In genomic region chr3:8970971-8971589, GRCh38 we compare ENCODE assay signal across 8 cellular contexts. TPM values are rescaled to one million over a fixed set of nuclear protein-coding genes. Genes with fewer than 3 reads are reported as not detected.
DNase-seq lines count a peak whose midpoint lies in the region; ATAC-seq and TF ChIP-seq lines count a peak whose summit lies in the region.

No MANE protein-coding gene starts in this region.

- CTCF ChIA-PET in IMR-90 (lab: Yijun Ruan, JAX) = no interaction called here
- CTCF ChIA-PET in activated naive CD4-positive, alpha-beta T cell treated with anti-CD3 and anti-CD28 coated beads, Interleukin-2, amount 10 ng/mL, durations not matched to agents 7 days and 5 days (lab: Charles Lee) = interaction anchor here (0.8 to 14.8 kb wide), 9 partner anchors 10 to 337 kb away, joined by 3 to 136 read pairs (median 4); partner anchors contain the start of gene SRGAP3

- no peak overlapping the region for H3K4ac ChIP-seq in IMR-90 (ENCODE audit: low read depth, low read length)

- H3K9me3 ChIP-seq in IMR-90 (ENCODE audit: control insufficient read depth, insufficient read depth, low read length) = no peaks in the 10 kb centered on the region

- ATAC-seq in IMR-90 (ENCODE audit: low read depth) = peak; percentile 94
- ATAC-seq in HG03460 (IDR thresholded peaks at IDR 0.05; ENCODE audit: unreplicated experiment) = no peak

- H3K79me1 ChIP-seq in IMR-90 (ENCODE audit: low read depth in 1 of 2, low read length in 2 of 2) = no peaks in the 10 kb centered on the region

- H3K27me3 Mint-ChIP-seq in activated naive CD4-positive, alpha-beta T cell treated with anti-CD3 and anti-CD28 coated beads, Interleukin-2, amount 10 ng/mL, durations not matched to agents 7 days and 5 days = peaks cover 34% of the 10 kb centered on the region
- peaks cover 3% of the 10 kb centered on the region for H3K27me3 Mint-ChIP-seq in glutamatergic neuron (ENCODE audit: unreplicated experiment)

- no peak overlapping the region for H2AK5ac ChIP-seq in IMR-90 (ENCODE audit: low read depth, low read length)

- H2BK5ac ChIP-seq in IMR-90 (ENCODE audit: low read depth, low read length, poor library complexity, severe bottlenecking) = no peak overlapping the region

- WGBS in IMR-90 (ENCODE audit: extremely low coverage in 2 of 2, insufficient read length in 1 of 2), 2 experiments = 0% methylated on average over 2 of the region's 7 CpGs; no CpG with 5 or more reads in 1 of the 2 experiments

- no peak overlapping the region for H3K18ac ChIP-seq in IMR-90 (ENCODE audit: low read depth, low read length)

- no peaks in the 10 kb centered on the region for H3K9me1 ChIP-seq in IMR-90 (ENCODE audit: insufficient read depth, low read length)

- no peak overlapping the region for H2AK9ac ChIP-seq in IMR-90 (replicated peaks; ENCODE audit: low read depth, low read length, poor library complexity)

- peaks cover 2% of the 10 kb centered on the region; the same call in 1 of the 2 replicates for H3K27me3 ChIP-seq in IMR-90 (ENCODE audit: control insufficient read depth, insufficient read depth, low read length)

- intact Hi-C loops in IMR-90 (cut with micrococcal nuclease) = loop anchor here (1.0 to 5.0 kb wide), 4 partner anchors 96 to 381 kb away; partner anchors contain the start of gene OXTR

- DNase-seq in NCI-H510A treated with DMSO at 0.1 percent for 48 hours (lab: John Stamatoyannopoulos, UW) (peak; percentile 43), NCI-H510A (lab: John Stamatoyannopoulos, UW) (no peak), IMR-90 (peak; percentile 63), SK-MEL-5 (ENCODE audit: low read depth, low spot score) (peak; percentile 69), glutamatergic neuron (peak; percentile 72), retinal pigment epithelial cell (ENCODE audit: low read depth) (no peak)
- peak; percentile 82 for DNase-seq in activated naive CD4-positive, alpha-beta T cell treated with anti-CD3 and anti-CD28 coated beads, Interleukin-2, amount 10 ng/mL, durations not matched to agents 7 days and 5 days

- in situ Hi-C loops in IMR-90 (cut with MboI; ENCODE audit: low sequenced_read_pairs) (loop anchor here (5.0 kb wide), 2 partner anchors 96 to 331 kb away; no protein-coding TSS in a partner anchor), SK-MEL-5 (cut with HindIII; ENCODE audit: low pct_unique_long_range_greater_than_20kb, low sequenced_read_pairs) (no loop called here)

- peaks cover 4% of the 10 kb centered on the region for H3K4me1 Mint-ChIP-seq in activated naive CD4-positive, alpha-beta T cell treated with anti-CD3 and anti-CD28 coated beads, Interleukin-2, amount 10 ng/mL, durations not matched to agents 7 days and 5 days
- H3K4me1 Mint-ChIP-seq in glutamatergic neuron (ENCODE audit: low read depth, unreplicated experiment) = peaks cover 14% of the 10 kb centered on the region

- peak overlapping the region; percentile 50 for H2AFZ ChIP-seq in IMR-90 (replicated peaks; ENCODE audit: low read length, poor library complexity)

- no TSS peak for BruUV-seq in IMR-90 (replicated peaks; lab: Mats Ljungman, UMichigan)

- TF ChIP-seq CTCF in IMR-90 (conservative IDR thresholded peaks at IDR 0.05; ENCODE audit: low read depth, low read length) (peak; percentile 97), glutamatergic neuron (IDR thresholded peaks at IDR 0.05; ENCODE audit: partially characterized antibody, unreplicated experiment) (peak; percentile 97), retinal pigment epithelial cell (conservative IDR thresholded peaks at IDR 0.05; ENCODE audit: low read depth, low read length) (peak; percentile 96)

- no peak overlapping the region for H4K8ac ChIP-seq in IMR-90 (ENCODE audit: low read depth in 2 of 2, low read length in 2 of 2)

- TF ChIP-seq RAD21 in IMR-90 (IDR thresholded peaks at IDR 0.05; ENCODE audit: low read length) = peak; percentile 97

- no peak overlapping the region for H3K4me3 Mint-ChIP-seq in activated naive CD4-positive, alpha-beta T cell treated with anti-CD3 and anti-CD28 coated beads, Interleukin-2, amount 10 ng/mL, durations not matched to agents 7 days and 5 days
- no peak overlapping the region for H3K4me3 Mint-ChIP-seq in glutamatergic neuron (ENCODE audit: unreplicated experiment)

- POLR2A ChIA-PET in IMR-90 (lab: Charles Lee; ENCODE audit: unreplicated experiment) = no interaction called here

- no peak overlapping the region for H3K9ac ChIP-seq in IMR-90 (ENCODE audit: low read depth, low read length)

- H4K91ac ChIP-seq in IMR-90 (ENCODE audit: insufficient read depth, low read depth, low read length) = no peak overlapping the region

- no peaks in the 10 kb centered on the region for H3K4me1 ChIP-seq in IMR-90 (ENCODE audit: control insufficient read depth, insufficient read depth, low read length)

- H3K56ac ChIP-seq in IMR-90 (ENCODE audit: extremely low read depth, insufficient read depth, low read length) = no peak overlapping the region

- H3K36me3 ChIP-seq in IMR-90 (ENCODE audit: control insufficient read depth, insufficient read depth, low read length) = no peaks in the 10 kb centered on the region

- no peak for TF ChIP-seq POLR2A in IMR-90 (IDR thresholded peaks at IDR 0.05; ENCODE audit: low read depth, low read length)

- no peak overlapping the region for H3K14ac ChIP-seq in IMR-90 (replicated peaks; ENCODE audit: low read depth, low read length)

- no peak overlapping the region for H3K23ac ChIP-seq in IMR-90 (ENCODE audit: low read depth, low read length)

- dilution Hi-C loops in IMR-90 (cut with HindIII; ENCODE audit: low sequenced_read_pairs, unreplicated experiment) = no loop called here

- H4K5ac ChIP-seq in IMR-90 (ENCODE audit: low read depth, low read length) = no peak overlapping the region

- H2BK120ac ChIP-seq in IMR-90 (ENCODE audit: low read depth, low read length) = no peak overlapping the region

- no peak overlapping the region for H2BK15ac ChIP-seq in IMR-90 (ENCODE audit: low read depth, low read length)

- H2BK20ac ChIP-seq in IMR-90 (ENCODE audit: low read depth, low read length) = no peak overlapping the region

- H4K20me1 ChIP-seq in IMR-90 (ENCODE audit: insufficient read depth, low read length) = no peaks in the 10 kb centered on the region

- H3K27ac Mint-ChIP-seq in activated naive CD4-positive, alpha-beta T cell treated with anti-CD3 and anti-CD28 coated beads, Interleukin-2, amount 10 ng/mL, durations not matched to agents 7 days and 5 days = no peak overlapping the region
- H3K27ac Mint-ChIP-seq in glutamatergic neuron (ENCODE audit: unreplicated experiment) = no peak overlapping the region

- no peaks in the 10 kb centered on the region for H3K9me3 Mint-ChIP-seq in activated naive CD4-positive, alpha-beta T cell treated with anti-CD3 and anti-CD28 coated beads, Interleukin-2, amount 10 ng/mL, durations not matched to agents 7 days and 5 days
- H3K9me3 Mint-ChIP-seq in glutamatergic neuron (ENCODE audit: unreplicated experiment) = peaks cover 4% of the 10 kb centered on the region

- no peak overlapping the region for H3K4me2 ChIP-seq in IMR-90 (ENCODE audit: low read depth, low read length)

- no peak overlapping the region for H3K4me3 ChIP-seq in IMR-90 (ENCODE audit: insufficient read depth, low read depth, low read length)
- H3K4me3 ChIP-seq in retinal pigment epithelial cell (ENCODE audit: low read length) = no peak overlapping the region

- H3K27ac ChIP-seq in IMR-90 (ENCODE audit: insufficient read depth, low read length) = no peak overlapping the region

- H3K36me3 Mint-ChIP-seq in activated naive CD4-positive, alpha-beta T cell treated with anti-CD3 and anti-CD28 coated beads, Interleukin-2, amount 10 ng/mL, durations not matched to agents 7 days and 5 days = no peaks in the 10 kb centered on the region
- no peaks in the 10 kb centered on the region for H3K36me3 Mint-ChIP-seq in glutamatergic neuron (ENCODE audit: unreplicated experiment)

TF ChIP-seq in IMR-90, 13 proteins besides CTCF, POLR2A, EP300 and RAD21:
- no peak for TF ChIP-seq ELK1 (IDR thresholded peaks at IDR 0.05; ENCODE audit: borderline replicate concordance, low read depth, low read length)
- TF ChIP-seq CHD1 (IDR thresholded peaks at IDR 0.05; ENCODE audit: low read depth, low read length) = no peak
- TF ChIP-seq MAZ (IDR thresholded peaks at IDR 0.05; ENCODE audit: borderline replicate concordance, low read depth, low read length) = no peak
- peak; percentile 56 for TF ChIP-seq BHLHE40 (IDR thresholded peaks at IDR 0.05; ENCODE audit: low read depth, low read length)
- peak; percentile 93 for TF ChIP-seq SMC3 (IDR thresholded peaks at IDR 0.05; ENCODE audit: low read depth, low read length)

RNA-seq across cellular contexts. Expression of gene RAD18, which starts 7.8 kb away (rescaled TPM):
- total RNA-seq in IMR-90 (2012; rRNA removed) = 17.2 and 22.2 TPM in 2 replicates
- 6.9 and 8.2 TPM in 2 replicates for polyA plus RNA-seq in IMR-90 (2012; rRNA removed)
- 1.3 and 1.8 TPM in 2 replicates for polyA plus RNA-seq in IMR-90 (2012; cell fraction: cytosol; rRNA removed)
- 5.3 and 13.9 TPM in 2 replicates for polyA plus RNA-seq in IMR-90 (2012; cell fraction: nucleus; rRNA removed; ENCODE audit: low replicate concordance)
- 17.5 and 26.6 TPM in 2 replicates for total RNA-seq in SK-MEL-5 (2014; rRNA removed; shearing (Covaris generic))
- polyA plus RNA-seq in SK-MEL-5 (2015; cell fraction: cytosol; rRNA removed) = 7.4 and 13.0 TPM in 2 replicates
- 26.1 and 34.2 TPM in 2 replicates for polyA plus RNA-seq in SK-MEL-5 (2015; cell fraction: nucleus; rRNA removed)
- 11.9 TPM for total RNA-seq in glutamatergic neuron (ENCODE audit: unreplicated experiment)

Comparison
In these comparisons a context has a peak if more than half of its experiments do, and no peak if none do; other contexts are left out.
1. DNase-seq: peak in NCI-H510A treated with DMSO at 0.1 percent for 48 hours (single experiment), IMR-90 (single experiment), SK-MEL-5 (single experiment), activated naive CD4-positive, alpha-beta T cell treated with anti-CD3 and anti-CD28 coated beads, Interleukin-2, amount 10 ng/mL, durations not matched to agents 7 days and 5 days (single experiment) and glutamatergic neuron (single experiment); none in NCI-H510A (single experiment) and retinal pigment epithelial cell (single experiment).
2. Peak in every context shown above with its lines, with median percentiles within 50 percentile points of each other: CTCF ChIP-seq.